15 cellular contexts compared by ENCODE assay signal in genomic region chr1:183898001-183898396, GRCh38.
DNase-seq lines count a peak whose midpoint lies in the region; ATAC-seq and TF ChIP-seq lines count a peak whose summit lies in the region.
"Had no signal": no experiment of that assay in that cellular context is flagged by ENCODE, and none has a peak within 500 bp of the region (broad histone marks: within the 10 kb centered on the region; RNA-seq: fewer than 3 reads in every experiment).

No MANE protein-coding gene starts in this region.

- peak overlapping the region; percentile 0; the same call in 1 of the 2 replicates for H3K9ac ChIP-seq in OCI-LY3 (ENCODE audit: low read length)

- H3K4me1 ChIP-seq in cardiac muscle cell (ENCODE audit: low read depth) (peaks cover 5% of the 10 kb centered on the region), OCI-LY3 (ENCODE audit: low read length) (peaks cover 58% of the 10 kb centered on the region), aorta (ENCODE audit: control insufficient read depth in 1 of 2, insufficient read depth in 2 of 2, low read length in 2 of 2) (no peaks in the 10 kb centered on the region)

- TF ChIP-seq CTCF in cardiac muscle cell (IDR thresholded peaks at IDR 0.05; ENCODE audit: low read depth, low read length) = no peak
- peak; percentile 20; the same call in 1 of the 2 replicates for TF ChIP-seq CTCF in OCI-LY3 (IDR thresholded peaks at IDR 0.05; ENCODE audit: low read depth, low read length)

- peaks cover 44% of the 10 kb centered on the region for H3K36me3 ChIP-seq in cardiac muscle cell
- no peaks in the 10 kb centered on the region for H3K36me3 ChIP-seq in OCI-LY3 (replicated peaks; ENCODE audit: low read depth, low read length)
- H3K36me3 ChIP-seq in aorta (ENCODE audit: control insufficient read depth in 1 of 2, insufficient read depth in 2 of 2, low read length in 1 of 2) = peaks cover 2 to 4% of the 10 kb centered on the region in 2 donors

- intact Hi-C loops in cardiac septum (cut with DNase I) = loop anchor here (5.0 kb wide), 1 partner anchor 251 kb away; no protein-coding TSS in a partner anchor
- intact Hi-C loops in aorta (cut with DNase I) = no loop called here

- 79 to 83% methylated on average over 2 of the region's 2 CpGs for WGBS in aorta, 2 donors

- no peaks in the 10 kb centered on the region for H3K9me3 ChIP-seq in cardiac muscle cell (ENCODE audit: low read depth)
- no peaks in the 10 kb centered on the region for H3K9me3 ChIP-seq in OCI-LY3 (ENCODE audit: insufficient read depth, low read length)
- no peaks in the 10 kb centered on the region for H3K9me3 ChIP-seq in aorta (ENCODE audit: control insufficient read depth, low read length)

- H3K27ac ChIP-seq in cardiac muscle cell = peak overlapping the region; percentile 30
- 0 out of 2 replicates have a peak overlapping the region, but pooled peaks have one; percentile 1 for H3K27ac ChIP-seq in OCI-LY3 (ENCODE audit: low read length)
- H3K27ac ChIP-seq in aorta (ENCODE audit: low read depth in 1 of 2, low read length in 2 of 2) = no peak overlapping the region
- H3K27ac ChIP-seq: 22Rv1 had no signal

- DNase-seq in cardiac muscle cell (ENCODE audit: low read depth in 1 of 2, low spot score in 1 of 2) = no peak
- no peak for DNase-seq in cardiac septum (ENCODE audit: low spot score)
- no peak for DNase-seq in aorta
- no peak for DNase-seq in islet precursor cell
- DNase-seq in stimulated activated CD4-positive, alpha-beta T cell treated with anti-CD3 and anti-CD28 coated beads, Interleukin-2, amount 100 ng/mL, for 24 hours = no peak
- no peak for DNase-seq in activated CD4-positive, CD25-positive, alpha-beta regulatory T cell treated with anti-CD3 and anti-CD28 coated beads, Interleukin-2, amount 50 U/mL, for 72 hours
- DNase-seq: activated CD4-positive, alpha-beta T cell treated with anti-CD3 and anti-CD28 coated beads, Interleukin-2, amount 10 ng/mL, durations not matched to agents 7 days and 5 days; activated naive CD4-positive, alpha-beta T cell treated with Interleukin-2 at 50 U/mL for 16 hours; DMS 273 treated with DMSO at 0.1 percent for 48 hours; natural killer cell; NCI-H524 treated with DMSO at 0.1 percent for 48 hours had no signal

- H3K4me3 ChIP-seq in cardiac muscle cell = no peak overlapping the region
- peak overlapping the region; percentile 28 for H3K4me3 ChIP-seq in OCI-LY3 (ENCODE audit: low read length)
- no peak overlapping the region for H3K4me3 ChIP-seq in aorta (ENCODE audit: low read length in 2 of 2)
- H3K4me3 ChIP-seq: skin epidermis had no signal

- ATAC-seq in HG02885 (IDR thresholded peaks at IDR 0.05; ENCODE audit: poor library complexity, unreplicated experiment) (peak; percentile 8), aorta (ENCODE audit: low FRiP score) (peak; percentile 20)
- ATAC-seq: natural killer cell had no signal

- no peak overlapping the region for H2AFZ ChIP-seq in OCI-LY3 (ENCODE audit: low read depth, low read length)

- no peaks in the 10 kb centered on the region for H4K20me1 ChIP-seq in OCI-LY3 (ENCODE audit: insufficient read depth, low read length)

- H3K27me3 ChIP-seq in cardiac muscle cell (no peaks in the 10 kb centered on the region), OCI-LY3 (ENCODE audit: low read depth, low read length) (peaks cover 13% of the 10 kb centered on the region; the same call in 1 of the 2 replicates), aorta (ENCODE audit: control insufficient read depth in 1 of 2, insufficient read depth in 2 of 2, low read length in 1 of 2) (no peaks in the 10 kb centered on the region)

- H3K4me2 ChIP-seq in OCI-LY3 (ENCODE audit: low read length) = peak overlapping the region; percentile 75

- no peaks in the 10 kb centered on the region for H3K79me2 ChIP-seq in OCI-LY3 (ENCODE audit: low read length)

Comparison
In these comparisons a context has a peak if more than half of its experiments do, and no peak if none do; other contexts are left out.
1. H3K27ac ChIP-seq: peak in cardiac muscle cell (single experiment) and OCI-LY3 (single experiment); none in aorta (0 of 2).